Comparison of ENCODE assay signal across 1 cellular context in the genomic region with DNA sequence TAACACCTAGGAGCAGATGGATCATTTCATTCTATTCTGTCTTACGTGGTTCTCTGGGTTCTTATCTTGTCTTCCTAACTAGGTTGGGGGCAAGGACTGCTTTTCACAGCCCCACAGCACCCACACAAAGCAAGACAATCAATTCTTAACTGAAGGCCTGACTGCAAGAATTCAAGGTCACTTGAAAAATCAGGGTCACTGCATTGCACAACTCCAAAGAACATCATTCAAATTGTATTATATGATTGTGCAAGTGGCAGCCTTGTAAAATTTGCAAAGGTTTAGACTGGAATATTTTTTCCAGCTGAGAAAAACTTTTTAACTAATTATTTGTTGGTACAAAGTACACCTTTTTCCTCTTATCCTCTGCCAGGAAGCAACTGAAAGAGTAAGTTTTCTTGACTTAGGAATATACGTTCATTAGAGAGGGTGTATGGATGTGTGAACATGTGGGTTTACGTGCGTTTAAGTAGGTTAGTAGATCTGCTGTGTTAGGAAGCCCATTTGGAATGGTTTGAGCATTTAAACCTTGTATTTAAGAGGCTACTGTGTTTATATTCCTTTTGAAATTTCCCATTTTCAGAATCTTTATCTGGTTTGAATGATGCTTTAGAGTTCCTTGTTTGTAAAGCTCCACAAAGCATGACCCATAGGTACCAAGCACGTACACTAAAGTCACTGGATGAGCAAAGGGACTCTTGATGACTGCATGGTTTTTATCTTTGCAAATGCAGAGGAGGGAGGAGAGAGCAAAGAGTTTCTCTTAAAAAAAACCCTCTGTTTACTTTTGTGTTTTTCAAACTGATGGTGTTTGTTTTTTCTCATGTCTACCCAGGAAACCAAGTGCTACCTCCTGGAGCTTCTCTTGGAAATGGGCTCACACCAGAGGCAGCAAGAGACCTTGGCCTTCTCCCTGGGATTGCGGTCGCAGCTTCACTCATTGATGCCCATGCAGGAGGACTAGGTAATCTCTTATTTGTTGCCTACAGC.
A peak's percentile ranks its signal among the peaks of the same experiment; 100 is the strongest.
TF ChIP-seq lines count a peak whose summit lies in the region.

No MANE protein-coding gene starts in this region.

TF ChIP-seq in HepG2, 621 proteins besides CTCF, POLR2A, EP300 and RAD21 (continued from another document and continues in another):
- TF ChIP-seq, protein P1, sequence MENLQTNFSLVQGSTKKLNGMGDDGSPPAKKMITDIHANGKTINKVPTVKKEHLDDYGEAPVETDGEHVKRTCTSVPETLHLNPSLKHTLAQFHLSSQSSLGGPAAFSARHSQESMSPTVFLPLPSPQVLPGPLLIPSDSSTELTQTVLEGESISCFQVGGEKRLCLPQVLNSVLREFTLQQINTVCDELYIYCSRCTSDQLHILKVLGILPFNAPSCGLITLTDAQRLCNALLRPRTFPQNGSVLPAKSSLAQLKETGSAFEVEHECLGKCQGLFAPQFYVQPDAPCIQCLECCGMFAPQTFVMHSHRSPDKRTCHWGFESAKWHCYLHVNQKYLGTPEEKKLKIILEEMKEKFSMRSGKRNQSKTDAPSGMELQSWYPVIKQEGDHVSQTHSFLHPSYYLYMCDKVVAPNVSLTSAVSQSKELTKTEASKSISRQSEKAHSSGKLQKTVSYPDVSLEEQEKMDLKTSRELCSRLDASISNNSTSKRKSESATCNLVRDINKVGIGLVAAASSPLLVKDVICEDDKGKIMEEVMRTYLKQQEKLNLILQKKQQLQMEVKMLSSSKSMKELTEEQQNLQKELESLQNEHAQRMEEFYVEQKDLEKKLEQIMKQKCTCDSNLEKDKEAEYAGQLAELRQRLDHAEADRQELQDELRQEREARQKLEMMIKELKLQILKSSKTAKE (CRISPR knock-in tag; IDR thresholded peaks at IDR 0.05; ENCODE audit: borderline replicate concordance): peak; percentile 26; the same call in 1 of the 2 replicates
- TF ChIP-seq MED1 (CRISPR knock-in tag; IDR thresholded peaks at IDR 0.05): peak; percentile 86
- TF ChIP-seq ZFY (CRISPR knock-in tag; IDR thresholded peaks at IDR 0.05): peak; percentile 34; the same call in 1 of the 2 replicates
- TF ChIP-seq DNMT3B (CRISPR knock-in tag; conservative IDR thresholded peaks at IDR 0.05): no peak
- peak; percentile 53; the same call in 1 of the 2 replicates for TF ChIP-seq ELF3 (CRISPR knock-in tag; IDR thresholded peaks at IDR 0.05)
- TF ChIP-seq, protein P2, sequence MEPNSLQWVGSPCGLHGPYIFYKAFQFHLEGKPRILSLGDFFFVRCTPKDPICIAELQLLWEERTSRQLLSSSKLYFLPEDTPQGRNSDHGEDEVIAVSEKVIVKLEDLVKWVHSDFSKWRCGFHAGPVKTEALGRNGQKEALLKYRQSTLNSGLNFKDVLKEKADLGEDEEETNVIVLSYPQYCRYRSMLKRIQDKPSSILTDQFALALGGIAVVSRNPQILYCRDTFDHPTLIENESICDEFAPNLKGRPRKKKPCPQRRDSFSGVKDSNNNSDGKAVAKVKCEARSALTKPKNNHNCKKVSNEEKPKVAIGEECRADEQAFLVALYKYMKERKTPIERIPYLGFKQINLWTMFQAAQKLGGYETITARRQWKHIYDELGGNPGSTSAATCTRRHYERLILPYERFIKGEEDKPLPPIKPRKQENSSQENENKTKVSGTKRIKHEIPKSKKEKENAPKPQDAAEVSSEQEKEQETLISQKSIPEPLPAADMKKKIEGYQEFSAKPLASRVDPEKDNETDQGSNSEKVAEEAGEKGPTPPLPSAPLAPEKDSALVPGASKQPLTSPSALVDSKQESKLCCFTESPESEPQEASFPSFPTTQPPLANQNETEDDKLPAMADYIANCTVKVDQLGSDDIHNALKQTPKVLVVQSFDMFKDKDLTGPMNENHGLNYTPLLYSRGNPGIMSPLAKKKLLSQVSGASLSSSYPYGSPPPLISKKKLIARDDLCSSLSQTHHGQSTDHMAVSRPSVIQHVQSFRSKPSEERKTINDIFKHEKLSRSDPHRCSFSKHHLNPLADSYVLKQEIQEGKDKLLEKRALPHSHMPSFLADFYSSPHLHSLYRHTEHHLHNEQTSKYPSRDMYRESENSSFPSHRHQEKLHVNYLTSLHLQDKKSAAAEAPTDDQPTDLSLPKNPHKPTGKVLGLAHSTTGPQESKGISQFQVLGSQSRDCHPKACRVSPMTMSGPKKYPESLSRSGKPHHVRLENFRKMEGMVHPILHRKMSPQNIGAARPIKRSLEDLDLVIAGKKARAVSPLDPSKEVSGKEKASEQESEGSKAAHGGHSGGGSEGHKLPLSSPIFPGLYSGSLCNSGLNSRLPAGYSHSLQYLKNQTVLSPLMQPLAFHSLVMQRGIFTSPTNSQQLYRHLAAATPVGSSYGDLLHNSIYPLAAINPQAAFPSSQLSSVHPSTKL (CRISPR knock-in tag; IDR thresholded peaks at IDR 0.05): peak; percentile 96
- TF ChIP-seq TEAD3 (CRISPR knock-in tag; optimal IDR thresholded peaks at IDR 0.05; ENCODE audit: borderline replicate concordance): peak; percentile 35
- TF ChIP-seq CHD4 (IDR thresholded peaks at IDR 0.05; ENCODE audit: borderline replicate concordance, low read length): peak; percentile 75; the same call in 1 of the 2 replicates
- TF ChIP-seq ZNF746 (CRISPR knock-in tag; IDR thresholded peaks at IDR 0.05): no peak
- TF ChIP-seq, protein P3, sequence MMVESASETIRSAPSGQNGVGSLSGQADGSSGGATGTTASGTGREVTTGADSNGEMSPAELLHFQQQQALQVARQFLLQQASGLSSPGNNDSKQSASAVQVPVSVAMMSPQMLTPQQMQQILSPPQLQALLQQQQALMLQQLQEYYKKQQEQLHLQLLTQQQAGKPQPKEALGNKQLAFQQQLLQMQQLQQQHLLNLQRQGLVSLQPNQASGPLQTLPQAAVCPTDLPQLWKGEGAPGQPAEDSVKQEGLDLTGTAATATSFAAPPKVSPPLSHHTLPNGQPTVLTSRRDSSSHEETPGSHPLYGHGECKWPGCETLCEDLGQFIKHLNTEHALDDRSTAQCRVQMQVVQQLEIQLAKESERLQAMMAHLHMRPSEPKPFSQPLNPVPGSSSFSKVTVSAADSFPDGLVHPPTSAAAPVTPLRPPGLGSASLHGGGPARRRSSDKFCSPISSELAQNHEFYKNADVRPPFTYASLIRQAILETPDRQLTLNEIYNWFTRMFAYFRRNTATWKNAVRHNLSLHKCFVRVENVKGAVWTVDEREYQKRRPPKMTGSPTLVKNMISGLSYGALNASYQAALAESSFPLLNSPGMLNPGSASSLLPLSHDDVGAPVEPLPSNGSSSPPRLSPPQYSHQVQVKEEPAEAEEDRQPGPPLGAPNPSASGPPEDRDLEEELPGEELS (CRISPR knock-in tag; IDR thresholded peaks at IDR 0.05): peak; percentile 82
- TF ChIP-seq NCOA5 (CRISPR knock-in tag; IDR thresholded peaks at IDR 0.05): no peak
- TF ChIP-seq, protein P4, sequence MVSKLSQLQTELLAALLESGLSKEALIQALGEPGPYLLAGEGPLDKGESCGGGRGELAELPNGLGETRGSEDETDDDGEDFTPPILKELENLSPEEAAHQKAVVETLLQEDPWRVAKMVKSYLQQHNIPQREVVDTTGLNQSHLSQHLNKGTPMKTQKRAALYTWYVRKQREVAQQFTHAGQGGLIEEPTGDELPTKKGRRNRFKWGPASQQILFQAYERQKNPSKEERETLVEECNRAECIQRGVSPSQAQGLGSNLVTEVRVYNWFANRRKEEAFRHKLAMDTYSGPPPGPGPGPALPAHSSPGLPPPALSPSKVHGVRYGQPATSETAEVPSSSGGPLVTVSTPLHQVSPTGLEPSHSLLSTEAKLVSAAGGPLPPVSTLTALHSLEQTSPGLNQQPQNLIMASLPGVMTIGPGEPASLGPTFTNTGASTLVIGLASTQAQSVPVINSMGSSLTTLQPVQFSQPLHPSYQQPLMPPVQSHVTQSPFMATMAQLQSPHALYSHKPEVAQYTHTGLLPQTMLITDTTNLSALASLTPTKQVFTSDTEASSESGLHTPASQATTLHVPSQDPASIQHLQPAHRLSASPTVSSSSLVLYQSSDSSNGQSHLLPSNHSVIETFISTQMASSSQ (IDR thresholded peaks at IDR 0.05; ENCODE audit: low read depth): peak; percentile 71
- TF ChIP-seq, protein P4 (CRISPR knock-in tag; IDR thresholded peaks at IDR 0.05; ENCODE audit: borderline replicate concordance): peak; percentile 54; the same call in 1 of the 2 replicates
- peak; percentile 87 for TF ChIP-seq NR2F6 (IDR thresholded peaks at IDR 0.05)
- TF ChIP-seq NR2F6 (CRISPR knock-in tag; IDR thresholded peaks at IDR 0.05): peak; percentile 83
- TF ChIP-seq, protein P5, sequence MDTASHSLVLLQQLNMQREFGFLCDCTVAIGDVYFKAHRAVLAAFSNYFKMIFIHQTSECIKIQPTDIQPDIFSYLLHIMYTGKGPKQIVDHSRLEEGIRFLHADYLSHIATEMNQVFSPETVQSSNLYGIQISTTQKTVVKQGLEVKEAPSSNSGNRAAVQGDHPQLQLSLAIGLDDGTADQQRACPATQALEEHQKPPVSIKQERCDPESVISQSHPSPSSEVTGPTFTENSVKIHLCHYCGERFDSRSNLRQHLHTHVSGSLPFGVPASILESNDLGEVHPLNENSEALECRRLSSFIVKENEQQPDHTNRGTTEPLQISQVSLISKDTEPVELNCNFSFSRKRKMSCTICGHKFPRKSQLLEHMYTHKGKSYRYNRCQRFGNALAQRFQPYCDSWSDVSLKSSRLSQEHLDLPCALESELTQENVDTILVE (CRISPR knock-in tag; IDR thresholded peaks at IDR 0.05): peak; percentile 12; the same call in 1 of the 2 replicates
- TF ChIP-seq, protein P6, sequence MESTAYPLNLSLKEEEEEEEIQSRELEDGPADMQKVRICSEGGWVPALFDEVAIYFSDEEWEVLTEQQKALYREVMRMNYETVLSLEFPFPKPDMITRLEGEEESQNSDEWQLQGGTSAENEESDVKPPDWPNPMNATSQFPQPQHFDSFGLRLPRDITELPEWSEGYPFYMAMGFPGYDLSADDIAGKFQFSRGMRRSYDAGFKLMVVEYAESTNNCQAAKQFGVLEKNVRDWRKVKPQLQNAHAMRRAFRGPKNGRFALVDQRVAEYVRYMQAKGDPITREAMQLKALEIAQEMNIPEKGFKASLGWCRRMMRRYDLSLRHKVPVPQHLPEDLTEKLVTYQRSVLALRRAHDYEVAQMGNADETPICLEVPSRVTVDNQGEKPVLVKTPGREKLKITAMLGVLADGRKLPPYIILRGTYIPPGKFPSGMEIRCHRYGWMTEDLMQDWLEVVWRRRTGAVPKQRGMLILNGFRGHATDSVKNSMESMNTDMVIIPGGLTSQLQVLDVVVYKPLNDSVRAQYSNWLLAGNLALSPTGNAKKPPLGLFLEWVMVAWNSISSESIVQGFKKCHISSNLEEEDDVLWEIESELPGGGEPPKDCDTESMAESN (CRISPR knock-in tag; conservative IDR thresholded peaks at IDR 0.05): 0 out of 2 replicates have a peak, but pooled peaks have one; percentile 39
- TF ChIP-seq, protein P7, sequence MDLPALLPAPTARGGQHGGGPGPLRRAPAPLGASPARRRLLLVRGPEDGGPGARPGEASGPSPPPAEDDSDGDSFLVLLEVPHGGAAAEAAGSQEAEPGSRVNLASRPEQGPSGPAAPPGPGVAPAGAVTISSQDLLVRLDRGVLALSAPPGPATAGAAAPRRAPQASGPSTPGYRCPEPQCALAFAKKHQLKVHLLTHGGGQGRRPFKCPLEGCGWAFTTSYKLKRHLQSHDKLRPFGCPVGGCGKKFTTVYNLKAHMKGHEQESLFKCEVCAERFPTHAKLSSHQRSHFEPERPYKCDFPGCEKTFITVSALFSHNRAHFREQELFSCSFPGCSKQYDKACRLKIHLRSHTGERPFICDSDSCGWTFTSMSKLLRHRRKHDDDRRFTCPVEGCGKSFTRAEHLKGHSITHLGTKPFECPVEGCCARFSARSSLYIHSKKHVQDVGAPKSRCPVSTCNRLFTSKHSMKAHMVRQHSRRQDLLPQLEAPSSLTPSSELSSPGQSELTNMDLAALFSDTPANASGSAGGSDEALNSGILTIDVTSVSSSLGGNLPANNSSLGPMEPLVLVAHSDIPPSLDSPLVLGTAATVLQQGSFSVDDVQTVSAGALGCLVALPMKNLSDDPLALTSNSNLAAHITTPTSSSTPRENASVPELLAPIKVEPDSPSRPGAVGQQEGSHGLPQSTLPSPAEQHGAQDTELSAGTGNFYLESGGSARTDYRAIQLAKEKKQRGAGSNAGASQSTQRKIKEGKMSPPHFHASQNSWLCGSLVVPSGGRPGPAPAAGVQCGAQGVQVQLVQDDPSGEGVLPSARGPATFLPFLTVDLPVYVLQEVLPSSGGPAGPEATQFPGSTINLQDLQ (CRISPR knock-in tag; IDR thresholded peaks at IDR 0.05): 0 out of 2 replicates have a peak, but pooled peaks have one; percentile 42
- TF ChIP-seq, protein P8, sequence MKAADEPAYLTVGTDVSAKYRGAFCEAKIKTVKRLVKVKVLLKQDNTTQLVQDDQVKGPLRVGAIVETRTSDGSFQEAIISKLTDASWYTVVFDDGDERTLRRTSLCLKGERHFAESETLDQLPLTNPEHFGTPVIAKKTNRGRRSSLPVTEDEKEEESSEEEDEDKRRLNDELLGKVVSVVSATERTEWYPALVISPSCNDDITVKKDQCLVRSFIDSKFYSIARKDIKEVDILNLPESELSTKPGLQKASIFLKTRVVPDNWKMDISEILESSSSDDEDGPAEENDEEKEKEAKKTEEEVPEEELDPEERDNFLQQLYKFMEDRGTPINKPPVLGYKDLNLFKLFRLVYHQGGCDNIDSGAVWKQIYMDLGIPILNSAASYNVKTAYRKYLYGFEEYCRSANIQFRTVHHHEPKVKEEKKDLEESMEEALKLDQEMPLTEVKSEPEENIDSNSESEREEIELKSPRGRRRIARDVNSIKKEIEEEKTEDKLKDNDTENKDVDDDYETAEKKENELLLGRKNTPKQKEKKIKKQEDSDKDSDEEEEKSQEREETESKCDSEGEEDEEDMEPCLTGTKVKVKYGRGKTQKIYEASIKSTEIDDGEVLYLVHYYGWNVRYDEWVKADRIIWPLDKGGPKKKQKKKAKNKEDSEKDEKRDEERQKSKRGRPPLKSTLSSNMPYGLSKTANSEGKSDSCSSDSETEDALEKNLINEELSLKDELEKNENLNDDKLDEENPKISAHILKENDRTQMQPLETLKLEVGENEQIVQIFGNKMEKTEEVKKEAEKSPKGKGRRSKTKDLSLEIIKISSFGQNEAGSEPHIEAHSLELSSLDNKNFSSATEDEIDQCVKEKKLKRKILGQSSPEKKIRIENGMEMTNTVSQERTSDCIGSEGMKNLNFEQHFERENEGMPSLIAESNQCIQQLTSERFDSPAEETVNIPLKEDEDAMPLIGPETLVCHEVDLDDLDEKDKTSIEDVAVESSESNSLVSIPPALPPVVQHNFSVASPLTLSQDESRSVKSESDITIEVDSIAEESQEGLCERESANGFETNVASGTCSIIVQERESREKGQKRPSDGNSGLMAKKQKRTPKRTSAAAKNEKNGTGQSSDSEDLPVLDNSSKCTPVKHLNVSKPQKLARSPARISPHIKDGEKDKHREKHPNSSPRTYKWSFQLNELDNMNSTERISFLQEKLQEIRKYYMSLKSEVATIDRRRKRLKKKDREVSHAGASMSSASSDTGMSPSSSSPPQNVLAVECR (CRISPR knock-in tag; IDR thresholded peaks at IDR 0.05; ENCODE audit: borderline replicate concordance): peak; percentile 20; the same call in 1 of the 2 replicates
- TF ChIP-seq ZNF3 (CRISPR knock-in tag; IDR thresholded peaks at IDR 0.05): peak; percentile 93
- peak; percentile 34; the same call in 1 of the 2 replicates for TF ChIP-seq IRF2 (CRISPR knock-in tag; IDR thresholded peaks at IDR 0.05)
- TF ChIP-seq ZNF12 (CRISPR knock-in tag; IDR thresholded peaks at IDR 0.05): 0 out of 2 replicates have a peak, but pooled peaks have one; percentile 53
- peak; percentile 66; the same call in 1 of the 2 replicates for TF ChIP-seq FOXJ3 (CRISPR knock-in tag; IDR thresholded peaks at IDR 0.05; ENCODE audit: borderline replicate concordance)
